ENCODE assay signal across 1 cellular context in genomic region chr7:98106647-98107312, GRCh38.
TF ChIP-seq lines count a peak whose summit lies in the region.

Gene LMTK2, plus strand, starts transcription at chr7:98106862. Its CDS starts 316 bp downstream, at chr7:98107178.

TF ChIP-seq in HepG2, 621 proteins besides CTCF, POLR2A, EP300 and RAD21 (continued from another document and continues in another):
- TF ChIP-seq THRA (CRISPR knock-in tag; IDR thresholded peaks at IDR 0.05; ENCODE audit: borderline replicate concordance) = no peak
- no peak for TF ChIP-seq U2AF2 (IDR thresholded peaks at IDR 0.05; ENCODE audit: low read depth, low read length)
- no peak for TF ChIP-seq MZF1 (CRISPR knock-in tag; IDR thresholded peaks at IDR 0.05; ENCODE audit: borderline replicate concordance)
- peak; percentile 46; the same call in 1 of the 2 replicates for TF ChIP-seq ZNF441 (CRISPR knock-in tag; IDR thresholded peaks at IDR 0.05; ENCODE audit: borderline replicate concordance)
- TF ChIP-seq SYNCRIP (IDR thresholded peaks at IDR 0.05; ENCODE audit: insufficient read depth, low read depth, low read length) = no peak
- TF ChIP-seq FOSL1 (CRISPR knock-in tag; IDR thresholded peaks at IDR 0.05; ENCODE audit: borderline replicate concordance) = no peak
- TF ChIP-seq NR2F2 (IDR thresholded peaks at IDR 0.05; ENCODE audit: borderline replicate concordance, low read depth) = no peak
- TF ChIP-seq ZNF850 (CRISPR knock-in tag; conservative IDR thresholded peaks at IDR 0.05) = no peak
- no peak for TF ChIP-seq KLF15 (CRISPR knock-in tag; IDR thresholded peaks at IDR 0.05; ENCODE audit: borderline replicate concordance)
- no peak for TF ChIP-seq SNAPC4 (CRISPR knock-in tag; IDR thresholded peaks at IDR 0.05)
- TF ChIP-seq GATAD2A (CRISPR knock-in tag; IDR thresholded peaks at IDR 0.05) = peak; percentile 29; the same call in 1 of the 2 replicates
- TF ChIP-seq JUN (CRISPR knock-in tag; IDR thresholded peaks at IDR 0.05) = 0 out of 2 replicates have a peak, but pooled peaks have one; percentile 51
- TF ChIP-seq ZNF747 (CRISPR knock-in tag; IDR thresholded peaks at IDR 0.05; ENCODE audit: borderline replicate concordance) = peak; percentile 83
- TF ChIP-seq ZNF713 (CRISPR knock-in tag; IDR thresholded peaks at IDR 0.05) = peak; percentile 94
- no peak for TF ChIP-seq ZMYM2 (CRISPR knock-in tag; IDR thresholded peaks at IDR 0.05)
- TF ChIP-seq ZFX (CRISPR knock-in tag; IDR thresholded peaks at IDR 0.05; ENCODE audit: low read depth) = peak; percentile 77
- TF ChIP-seq MXD1 (CRISPR knock-in tag; IDR thresholded peaks at IDR 0.05) = peak; percentile 74; the same call in 1 of the 2 replicates
- peak; percentile 47; the same call in 1 of the 2 replicates for TF ChIP-seq PITX1 (CRISPR knock-in tag; IDR thresholded peaks at IDR 0.05)
- TF ChIP-seq ATF2 (CRISPR knock-in tag; IDR thresholded peaks at IDR 0.05) = peak; percentile 56; the same call in 1 of the 2 replicates
- peak; percentile 53; the same call in 1 of the 2 replicates for TF ChIP-seq ZMYM3 (CRISPR knock-in tag; IDR thresholded peaks at IDR 0.05)
- TF ChIP-seq REST (IDR thresholded peaks at IDR 0.05; ENCODE audit: borderline replicate concordance in 1 of 2, low read depth in 1 of 2, low read length in 2 of 2) = no peak
- TF ChIP-seq FIP1L1 (IDR thresholded peaks at IDR 0.05; ENCODE audit: borderline replicate concordance, insufficient read depth, low read depth, low read length) = no peak
- peak; percentile 96 for TF ChIP-seq TAF15 (IDR thresholded peaks at IDR 0.05; ENCODE audit: low read depth, low read length, poor library complexity, severe bottlenecking)
- no peak for TF ChIP-seq DNMT3B (CRISPR knock-in tag; conservative IDR thresholded peaks at IDR 0.05)
- TF ChIP-seq ATF5 (CRISPR knock-in tag; IDR thresholded peaks at IDR 0.05; ENCODE audit: low read depth) = no peak
- TF ChIP-seq ADNP (CRISPR knock-in tag; IDR thresholded peaks at IDR 0.05) = no peak
- TF ChIP-seq ZNF83 (CRISPR knock-in tag; IDR thresholded peaks at IDR 0.05; ENCODE audit: borderline replicate concordance) = peak; percentile 98; the same call in 1 of the 2 replicates
- no peak for TF ChIP-seq DBP (CRISPR knock-in tag; IDR thresholded peaks at IDR 0.05; ENCODE audit: not compliant biosample characterization)
- no peak for TF ChIP-seq ZSCAN12 (CRISPR knock-in tag; IDR thresholded peaks at IDR 0.05)
- TF ChIP-seq PCBP1 (IDR thresholded peaks at IDR 0.05; ENCODE audit: borderline replicate concordance, low read depth, low read length) = no peak
- TF ChIP-seq CREM (IDR thresholded peaks at IDR 0.05) = peak; percentile 84
- peak; percentile 64; the same call in 1 of the 2 replicates for TF ChIP-seq CREM (CRISPR knock-in tag; IDR thresholded peaks at IDR 0.05)
- no peak for TF ChIP-seq PAF1 (CRISPR knock-in tag; IDR thresholded peaks at IDR 0.05)
- peak; percentile 72 for TF ChIP-seq FOSL2 (CRISPR knock-in tag; IDR thresholded peaks at IDR 0.05)
- no peak for TF ChIP-seq ZKSCAN8 (CRISPR knock-in tag; IDR thresholded peaks at IDR 0.05; ENCODE audit: borderline replicate concordance)
- peak; percentile 84 for TF ChIP-seq THAP11 (CRISPR knock-in tag; IDR thresholded peaks at IDR 0.05)
- TF ChIP-seq KDM5B (CRISPR knock-in tag; IDR thresholded peaks at IDR 0.05; ENCODE audit: borderline replicate concordance) = peak; percentile 80
- TF ChIP-seq ZNF337 (CRISPR knock-in tag; IDR thresholded peaks at IDR 0.05; ENCODE audit: borderline replicate concordance, low read depth) = no peak
- TF ChIP-seq NBN (conservative IDR thresholded peaks at IDR 0.05) = no peak
- peak; percentile 77; the same call in 1 of the 2 replicates for TF ChIP-seq FOXK1 (CRISPR knock-in tag; IDR thresholded peaks at IDR 0.05; ENCODE audit: borderline replicate concordance, low read depth)
- TF ChIP-seq XRCC5 (optimal IDR thresholded peaks at IDR 0.05; ENCODE audit: low read length) = peak; percentile 96
- no peak for TF ChIP-seq ZNF800 (CRISPR knock-in tag; IDR thresholded peaks at IDR 0.05)
- no peak for TF ChIP-seq PAX8 (CRISPR knock-in tag; IDR thresholded peaks at IDR 0.05; ENCODE audit: borderline replicate concordance)
- TF ChIP-seq NONO (IDR thresholded peaks at IDR 0.05) = no peak
- peak; percentile 93 for TF ChIP-seq NONO (CRISPR knock-in tag; conservative IDR thresholded peaks at IDR 0.05)
- no peak for TF ChIP-seq ZNF562 (CRISPR knock-in tag; IDR thresholded peaks at IDR 0.05; ENCODE audit: borderline replicate concordance)
